In genomic region chr13:92514420-92515125, GRCh38 we compare ENCODE assay signal across 7 cellular contexts.
"Had no signal": no experiment of that assay in that cellular context is flagged by ENCODE, and none has a peak within 500 bp of the region (broad histone marks: within the 10 kb centered on the region; RNA-seq: fewer than 3 reads in every experiment).

No MANE protein-coding gene starts in this region.

- ATAC-seq: GM23338, HepG2 had no signal

- H3K27ac ChIP-seq: HL-60 had no signal

- DNase-seq: H9, HCEC 1CT had no signal

- H3K4me2 ChIP-seq: GM23338 had no signal

- FAIRE-seq: H1, H54, HepG2 had no signal

- H2AFZ ChIP-seq: GM23338 had no signal

- H3K4me3 ChIP-seq: GM23338 had no signal
